Comparison of ENCODE assay signal across 1 cellular context in genomic region chr1:36159614-36160387, GRCh38.
TF ChIP-seq lines count a peak whose summit lies in the region.

No MANE protein-coding gene starts in this region.

TF ChIP-seq in K562, 482 proteins besides CTCF, POLR2A, EP300 and RAD21:
- TF ChIP-seq ZNF263 (CRISPR knock-in tag; IDR thresholded peaks at IDR 0.05; ENCODE audit: borderline replicate concordance) (no peak), FOSL1 (tag; conservative IDR thresholded peaks at IDR 0.05) (no peak), ZNF282 (CRISPR knock-in tag; IDR thresholded peaks at IDR 0.05) (peak; percentile 86; the same call in 1 of the 2 replicates), RBM34 (IDR thresholded peaks at IDR 0.05; ENCODE audit: borderline replicate concordance, insufficient read depth, low read length) (no peak), KLF6 (CRISPR knock-in tag; IDR thresholded peaks at IDR 0.05; ENCODE audit: borderline replicate concordance) (no peak), SIX5 (IDR thresholded peaks at IDR 0.05; ENCODE audit: borderline replicate concordance in 1 of 2, insufficient read depth in 1 of 2, low read depth in 1 of 2, low read length in 2 of 2) (no peak), ZC3H4 (CRISPR knock-in tag; IDR thresholded peaks at IDR 0.05; ENCODE audit: borderline replicate concordance) (0 out of 2 replicates have a peak, but pooled peaks have one; percentile 55), KDM4B (IDR thresholded peaks at IDR 0.05; ENCODE audit: borderline replicate concordance in 2 of 2, low read depth in 1 of 2) (no peak), ZFP36 (IDR thresholded peaks at IDR 0.05; ENCODE audit: low read depth, low read length, partially characterized antibody) (peak; percentile 81), IRF2 (CRISPR knock-in tag; IDR thresholded peaks at IDR 0.05) (0 out of 2 replicates have a peak, but pooled peaks have one; percentile 11)
TF ChIP-seq in K562: peak in this region for 4.
